Comparison of ENCODE assay signal across 1 cellular context in genomic region chr5:55712023-55712859, GRCh38.
A peak's percentile ranks its signal among the peaks of the same experiment; 100 is the strongest.
TF ChIP-seq lines count a peak whose summit lies in the region.

Gene SLC38A9, minus strand, starts transcription at chr5:55712324. Its CDS starts 14,366 bp downstream, at chr5:55697958.

TF ChIP-seq in HepG2, 621 proteins besides CTCF, POLR2A, EP300 and RAD21 (continued from another document and continues in another):
- TF ChIP-seq ZBTB10 (CRISPR knock-in tag; IDR thresholded peaks at IDR 0.05; ENCODE audit: borderline replicate concordance), result no peak
- TF ChIP-seq DMTF1 (CRISPR knock-in tag; IDR thresholded peaks at IDR 0.05), result no peak
- TF ChIP-seq NFATC3 (CRISPR knock-in tag; IDR thresholded peaks at IDR 0.05), result no peak
- 0 out of 2 replicates have a peak, but pooled peaks have one; percentile 60 for TF ChIP-seq ZBTB20 (CRISPR knock-in tag; IDR thresholded peaks at IDR 0.05; ENCODE audit: borderline replicate concordance, low read depth)
- no peak for TF ChIP-seq HOXA5 (CRISPR knock-in tag; IDR thresholded peaks at IDR 0.05)
- peak; percentile 46; the same call in 1 of the 2 replicates for TF ChIP-seq ZNF350 (CRISPR knock-in tag; IDR thresholded peaks at IDR 0.05; ENCODE audit: borderline replicate concordance, low read depth)
- TF ChIP-seq ZNF878 (CRISPR knock-in tag; IDR thresholded peaks at IDR 0.05), result no peak
- no peak for TF ChIP-seq PRPF4 (IDR thresholded peaks at IDR 0.05; ENCODE audit: low read depth, low read length, poor library complexity, severe bottlenecking)
- TF ChIP-seq NCOR1 (IDR thresholded peaks at IDR 0.05; ENCODE audit: borderline replicate concordance, low read length), result no peak
- TF ChIP-seq PBX2 (CRISPR knock-in tag; IDR thresholded peaks at IDR 0.05), result peak; percentile 72
- peak; percentile 58; the same call in 1 of the 2 replicates for TF ChIP-seq CSRNP1 (CRISPR knock-in tag; IDR thresholded peaks at IDR 0.05)
- TF ChIP-seq GPN1 (CRISPR knock-in tag; IDR thresholded peaks at IDR 0.05; ENCODE audit: borderline replicate concordance), result no peak
- TF ChIP-seq THAP7 (CRISPR knock-in tag; IDR thresholded peaks at IDR 0.05), result no peak
- TF ChIP-seq ZNF558 (CRISPR knock-in tag; IDR thresholded peaks at IDR 0.05; ENCODE audit: borderline replicate concordance), result 0 out of 2 replicates have a peak, but pooled peaks have one; percentile 68
- TF ChIP-seq ATM (IDR thresholded peaks at IDR 0.05; ENCODE audit: borderline replicate concordance), result no peak
- TF ChIP-seq MAF1 (CRISPR knock-in tag; IDR thresholded peaks at IDR 0.05; ENCODE audit: borderline replicate concordance), result no peak
- no peak for TF ChIP-seq ZNF343 (CRISPR knock-in tag; IDR thresholded peaks at IDR 0.05)
- no peak for TF ChIP-seq SYNCRIP (IDR thresholded peaks at IDR 0.05; ENCODE audit: insufficient read depth, low read depth, low read length)
- no peak for TF ChIP-seq ZNF546 (CRISPR knock-in tag; conservative IDR thresholded peaks at IDR 0.05)
- TF ChIP-seq MXD3 (CRISPR knock-in tag; IDR thresholded peaks at IDR 0.05), result peak; percentile 83
- no peak for TF ChIP-seq ZNF362 (CRISPR knock-in tag; IDR thresholded peaks at IDR 0.05; ENCODE audit: borderline replicate concordance)
- TF ChIP-seq ZBTB37 (CRISPR knock-in tag; IDR thresholded peaks at IDR 0.05), result no peak
- no peak for TF ChIP-seq SATB2 (CRISPR knock-in tag; IDR thresholded peaks at IDR 0.05)
- no peak for TF ChIP-seq TRIM24 (CRISPR knock-in tag; IDR thresholded peaks at IDR 0.05)
- TF ChIP-seq MED1 (CRISPR knock-in tag; IDR thresholded peaks at IDR 0.05), result peak; percentile 63; the same call in 1 of the 2 replicates
- TF ChIP-seq SP2 (CRISPR knock-in tag; IDR thresholded peaks at IDR 0.05), result peak; percentile 67
- TF ChIP-seq ZNF260 (CRISPR knock-in tag; IDR thresholded peaks at IDR 0.05; ENCODE audit: borderline replicate concordance, low read depth), result no peak
- no peak for TF ChIP-seq ZSCAN25 (CRISPR knock-in tag; IDR thresholded peaks at IDR 0.05)
- TF ChIP-seq ZMYM3 (CRISPR knock-in tag; IDR thresholded peaks at IDR 0.05), result no peak
- no peak for TF ChIP-seq PAWR (CRISPR knock-in tag; IDR thresholded peaks at IDR 0.05; ENCODE audit: borderline replicate concordance)
- TF ChIP-seq ARNTL (CRISPR knock-in tag; IDR thresholded peaks at IDR 0.05), result no peak
- no peak for TF ChIP-seq PLSCR1 (CRISPR knock-in tag; IDR thresholded peaks at IDR 0.05; ENCODE audit: borderline replicate concordance)
- TF ChIP-seq ZNF788 (CRISPR knock-in tag; IDR thresholded peaks at IDR 0.05; ENCODE audit: borderline replicate concordance), result no peak; the same call in 1 of the 2 replicates
- TF ChIP-seq SMARCE1 (IDR thresholded peaks at IDR 0.05; ENCODE audit: borderline replicate concordance), result no peak
- TF ChIP-seq TEAD3 (CRISPR knock-in tag; optimal IDR thresholded peaks at IDR 0.05; ENCODE audit: borderline replicate concordance), result peak; percentile 55
- TF ChIP-seq ZNF569 (CRISPR knock-in tag; IDR thresholded peaks at IDR 0.05; ENCODE audit: borderline replicate concordance), result no peak
- no peak for TF ChIP-seq SNRNP70 (IDR thresholded peaks at IDR 0.05; ENCODE audit: low read depth, low read length)
- TF ChIP-seq ZNF335 (CRISPR knock-in tag; IDR thresholded peaks at IDR 0.05), result peak; percentile 88; the same call in 1 of the 2 replicates
- no peak; the same call in 1 of the 2 replicates for TF ChIP-seq ZNF607 (CRISPR knock-in tag; IDR thresholded peaks at IDR 0.05; ENCODE audit: borderline replicate concordance)
- TF ChIP-seq ZNF280B (CRISPR knock-in tag; IDR thresholded peaks at IDR 0.05; ENCODE audit: borderline replicate concordance), result no peak
- TF ChIP-seq PRDM15 (CRISPR knock-in tag; IDR thresholded peaks at IDR 0.05), result no peak
- TF ChIP-seq ZNF205 (CRISPR knock-in tag; IDR thresholded peaks at IDR 0.05), result no peak; the same call in 1 of the 2 replicates
- no peak for TF ChIP-seq HNRNPL (IDR thresholded peaks at IDR 0.05; ENCODE audit: low read depth, low read length)
- TF ChIP-seq ZNF781 (CRISPR knock-in tag; IDR thresholded peaks at IDR 0.05; ENCODE audit: borderline replicate concordance, not compliant biosample characterization), result no peak
- TF ChIP-seq RELA (CRISPR knock-in tag; IDR thresholded peaks at IDR 0.05), result no peak
- TF ChIP-seq CBX5 (CRISPR knock-in tag; IDR thresholded peaks at IDR 0.05; ENCODE audit: borderline replicate concordance), result peak; percentile 43; the same call in 1 of the 2 replicates
- TF ChIP-seq EEA1 (CRISPR knock-in tag; IDR thresholded peaks at IDR 0.05; ENCODE audit: borderline replicate concordance), result no peak
- TF ChIP-seq FOXP1 (IDR thresholded peaks at IDR 0.05), result no peak
- no peak for TF ChIP-seq FOXP1 (CRISPR knock-in tag; IDR thresholded peaks at IDR 0.05)
